In the genomic region with DNA sequence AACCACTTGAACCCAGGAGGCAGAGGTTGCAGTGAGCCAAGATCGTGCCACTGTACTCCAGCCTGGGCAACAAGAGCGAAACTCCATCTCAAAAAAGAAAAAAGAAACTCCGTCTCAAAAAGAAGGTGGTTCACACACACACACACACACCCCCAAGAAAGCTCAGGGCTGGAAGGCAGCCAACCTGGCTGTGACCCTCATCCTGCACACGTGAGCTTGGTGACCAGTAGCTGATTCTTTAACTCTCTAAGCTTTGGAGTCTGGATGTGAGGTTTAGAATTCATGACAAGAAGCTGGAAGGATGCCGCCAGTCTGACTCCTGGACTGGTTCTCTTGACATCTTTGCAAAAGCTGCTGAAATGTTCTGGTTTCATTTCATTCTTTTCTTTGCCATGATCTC, we compare ENCODE assay signal across 21 cellular contexts. TPM values are rescaled to one million over a fixed set of nuclear protein-coding genes. Genes with fewer than 3 reads are reported as not detected.
DNase-seq lines count a peak whose midpoint lies in the region; ATAC-seq and TF ChIP-seq lines count a peak whose summit lies in the region.
"Had no signal": no experiment of that assay in that cellular context is flagged by ENCODE, and none has a peak within 500 bp of the region (broad histone marks: within the 10 kb centered on the region; RNA-seq: fewer than 3 reads in every experiment).

No MANE protein-coding gene starts in this region.

- H3K36me3 ChIP-seq in GM23338 (ENCODE audit: insufficient read depth): no peaks in the 10 kb centered on the region
- H3K36me3 ChIP-seq in stomach: peaks cover 0 to 48% (median 42%) of the 10 kb centered on the region in 4 donors

- ATAC-seq in activated CD8-positive, alpha-beta T cell treated with anti-CD3 and anti-CD28 coated beads, Interleukin-2, amount 10 ng/mL, durations not matched to agents 7 days and 5 days: no peak
- no peak for ATAC-seq in activated CD8-positive, alpha-beta T cell treated with anti-CD3 and anti-CD28 coated beads for 36 hours
- ATAC-seq in sciatic nerve (no peak), GM23338 (no peak)
- ATAC-seq: body of pancreas, lower lobe of right lung had no signal

- no peaks in the 10 kb centered on the region for H3K9me2 ChIP-seq in GM23338 (ENCODE audit: insufficient read depth)

- H3K4me2 ChIP-seq in GM23338: no peak overlapping the region

- CTCF ChIA-PET in activated CD8-positive, alpha-beta T cell treated with anti-CD3 and anti-CD28 coated beads, Interleukin-2, amount 10 ng/mL, durations not matched to agents 7 days and 5 days (lab: Charles Lee): interaction anchor here (1.4 to 3.6 kb wide), 2 partner anchors 9 to 10 kb away, joined by 5 to 16 read pairs; no protein-coding TSS in a partner anchor
- CTCF ChIA-PET in activated CD8-positive, alpha-beta T cell treated with anti-CD3 and anti-CD28 coated beads for 36 hours (lab: Charles Lee): interaction anchor here (6.6 kb wide), 1 partner anchor 10 kb away, joined by 51 read pairs; no protein-coding TSS in a partner anchor
- CTCF ChIA-PET in RWPE1 (lab: Yijun Ruan, JAX): interaction anchor here (0.8 kb wide), 1 partner anchor 10 kb away, joined by 4 read pairs; no protein-coding TSS in a partner anchor

- peaks cover 11% of the 10 kb centered on the region for H3K79me2 ChIP-seq in GM23338 (replicated peaks; ENCODE audit: insufficient read depth)

- POLR2A ChIA-PET in activated CD8-positive, alpha-beta T cell treated with anti-CD3 and anti-CD28 coated beads, Interleukin-2, amount 10 ng/mL, durations not matched to agents 7 days and 5 days (lab: Charles Lee): interaction anchor here (0.7 kb wide), 1 partner anchor 122 kb away, joined by 4 read pairs; no protein-coding TSS in a partner anchor
- POLR2A ChIA-PET in activated CD8-positive, alpha-beta T cell treated with anti-CD3 and anti-CD28 coated beads for 36 hours (lab: Charles Lee): interaction anchor here (0.6 to 1.2 kb wide), 4 partner anchors 62 to 241 kb away, joined by 3 to 5 read pairs (median 3); no protein-coding TSS in a partner anchor
- POLR2A ChIA-PET in RWPE1 (lab: Yijun Ruan, JAX; ENCODE audit: low non-redundant PET): interaction anchor here (0.6 kb wide), 1 partner anchor 58 kb away, joined by 3 read pairs; no protein-coding TSS in a partner anchor

- no peak for DNase-seq in activated CD8-positive, alpha-beta T cell treated with anti-CD3 and anti-CD28 coated beads, Interleukin-2, amount 10 ng/mL, durations not matched to agents 7 days and 5 days
- no peak for DNase-seq in activated CD8-positive, alpha-beta T cell treated with anti-CD3 and anti-CD28 coated beads for 36 hours
- DNase-seq in RWPE1 (ENCODE audit: low spot score) (no peak), epidermal melanocyte (ENCODE audit: insufficient read length, low spot score) (peak; percentile 5), sciatic nerve (ENCODE audit: low spot score) (peak; percentile 62), NCI-H146 (lab: John Stamatoyannopoulos, UW) (no peak), GM23338 (ENCODE audit: low spot score) (no peak), stomach (no peak)
- DNase-seq: activated CD4-positive, alpha-beta T cell treated with anti-CD3 and anti-CD28 coated beads for 4 hours; activated CD8-positive, alpha-beta memory T cell treated with anti-CD3 and anti-CD28 coated beads, Interleukin-2, amount 50 U/mL, for 48 hours; activated naive CD4-positive, alpha-beta T cell treated with anti-CD3 and anti-CD28 coated beads, Interleukin-2, amount 10 ng/mL, durations not matched to agents 7 days and 5 days; body of pancreas; C1 segment of cervical spinal cord; lower lobe of right lung; NCI-H1694 treated with DMSO at 0.1 percent for 48 hours; NCI-H345; RPMI8226; upper lobe of left lung had no signal

- H3K9me3 ChIP-seq in stomach: no peaks in the 10 kb centered on the region
- H3K9me3 ChIP-seq: body of pancreas, lower lobe of right lung, upper lobe of left lung had no signal

- no peaks in the 10 kb centered on the region for H3K9me3 Mint-ChIP-seq in activated CD8-positive, alpha-beta T cell treated with anti-CD3 and anti-CD28 coated beads, Interleukin-2, amount 10 ng/mL, durations not matched to agents 7 days and 5 days (ENCODE audit: insufficient read depth)
- H3K9me3 Mint-ChIP-seq in activated CD8-positive, alpha-beta T cell treated with anti-CD3 and anti-CD28 coated beads for 36 hours: no peaks in the 10 kb centered on the region
- no peaks in the 10 kb centered on the region; the same call in 2 of the 3 replicates for H3K9me3 Mint-ChIP-seq in GM23338
- H3K9me3 Mint-ChIP-seq: activated naive CD4-positive, alpha-beta T cell treated with anti-CD3 and anti-CD28 coated beads, Interleukin-2, amount 10 ng/mL, durations not matched to agents 7 days and 5 days; stimulated activated naive CD8-positive, alpha-beta T cell treated with anti-CD3 and anti-CD28 coated beads, Interleukin-15, Interleukin-2, amounts not matched to agents 100 ng/mL and 50 ng/mL, for 24 hours had no signal

- no peak for TF ChIP-seq EP300 in stomach (IDR thresholded peaks at IDR 0.05)

- H4K20me1 ChIP-seq in GM23338 (replicated peaks; ENCODE audit: insufficient read depth): peaks cover 7% of the 10 kb centered on the region; the same call in 1 of the 2 replicates

- no peak for TF ChIP-seq CTCF in activated CD8-positive, alpha-beta T cell treated with anti-CD3 and anti-CD28 coated beads for 36 hours (IDR thresholded peaks at IDR 0.05)
- TF ChIP-seq CTCF in RWPE1 (conservative IDR thresholded peaks at IDR 0.05; ENCODE audit: low read depth) (no peak), GM23338 (conservative IDR thresholded peaks at IDR 0.05; ENCODE audit: low read depth in 2 of 2) (no peak), stomach (IDR thresholded peaks at IDR 0.05) (no peak)

- H3K4me3 ChIP-seq in GM23338: no peak overlapping the region
- no peak overlapping the region for H3K4me3 ChIP-seq in stomach
- H3K4me3 ChIP-seq: body of pancreas, coronary artery, lower lobe of right lung, upper lobe of left lung had no signal

- peak overlapping the region; percentile 98 for H3K27ac ChIP-seq in RWPE1
- no peak overlapping the region for H3K27ac ChIP-seq in GM23338 (ENCODE audit: low read depth)
- H3K27ac ChIP-seq in stomach: no peak overlapping the region
- H3K27ac ChIP-seq: body of pancreas, coronary artery, lower lobe of right lung, upper lobe of left lung had no signal

- 84 to 92% (median 85%) methylated on average over 5 of the region's 5 CpGs for WGBS in stomach, 5 donors

- H3K4me1 ChIP-seq in GM23338 (ENCODE audit: insufficient read depth) (peaks cover 9% of the 10 kb centered on the region; the same call in 1 of the 2 replicates), stomach (peaks cover 28 to 36% (median 33%) of the 10 kb centered on the region in 4 donors)

- intact Hi-C loops in activated CD8-positive, alpha-beta T cell treated with anti-CD3 and anti-CD28 coated beads for 36 hours (cut with micrococcal nuclease): no loop called here
- intact Hi-C loops in sciatic nerve (cut with DNase I) (no loop called here), stomach (cut with DNase I; ENCODE audit: low total_unique reads) (no loop called here)

- no peak overlapping the region for H2AFZ ChIP-seq in GM23338

- H3K27me3 ChIP-seq in GM23338 (ENCODE audit: insufficient read depth) (peaks cover 8% of the 10 kb centered on the region; the same call in 1 of the 2 replicates), stomach (no peaks in the 10 kb centered on the region)
- H3K27me3 ChIP-seq: body of pancreas, upper lobe of left lung had no signal

- H3K4me1 Mint-ChIP-seq in activated CD8-positive, alpha-beta T cell treated with anti-CD3 and anti-CD28 coated beads, Interleukin-2, amount 10 ng/mL, durations not matched to agents 7 days and 5 days (ENCODE audit: low read depth): peaks cover 25% of the 10 kb centered on the region
- H3K4me1 Mint-ChIP-seq in activated CD8-positive, alpha-beta T cell treated with anti-CD3 and anti-CD28 coated beads for 36 hours (ENCODE audit: low read depth): peaks cover 15% of the 10 kb centered on the region
- H3K4me1 Mint-ChIP-seq in GM23338: peaks cover 13% of the 10 kb centered on the region

- no peak overlapping the region for H3K27ac Mint-ChIP-seq in activated CD8-positive, alpha-beta T cell treated with anti-CD3 and anti-CD28 coated beads, Interleukin-2, amount 10 ng/mL, durations not matched to agents 7 days and 5 days
- no peak overlapping the region for H3K27ac Mint-ChIP-seq in activated CD8-positive, alpha-beta T cell treated with anti-CD3 and anti-CD28 coated beads for 36 hours
- no peak overlapping the region for H3K27ac Mint-ChIP-seq in GM23338
- H3K27ac Mint-ChIP-seq: progenitor cell of endocrine pancreas had no signal

- peaks cover 19% of the 10 kb centered on the region for H3F3A ChIP-seq in GM23338 (replicated peaks; ENCODE audit: low read depth)

- H3K4me3 Mint-ChIP-seq in activated CD8-positive, alpha-beta T cell treated with anti-CD3 and anti-CD28 coated beads, Interleukin-2, amount 10 ng/mL, durations not matched to agents 7 days and 5 days: peak overlapping the region; percentile 25
- no peak overlapping the region for H3K4me3 Mint-ChIP-seq in activated CD8-positive, alpha-beta T cell treated with anti-CD3 and anti-CD28 coated beads for 36 hours
- H3K4me3 Mint-ChIP-seq in GM23338: no peak overlapping the region

- peaks cover 23% of the 10 kb centered on the region for H3K36me3 Mint-ChIP-seq in activated CD8-positive, alpha-beta T cell treated with anti-CD3 and anti-CD28 coated beads, Interleukin-2, amount 10 ng/mL, durations not matched to agents 7 days and 5 days (ENCODE audit: low read depth)
- peaks cover 34% of the 10 kb centered on the region for H3K36me3 Mint-ChIP-seq in activated CD8-positive, alpha-beta T cell treated with anti-CD3 and anti-CD28 coated beads for 36 hours (ENCODE audit: low read depth)
- peaks cover 16% of the 10 kb centered on the region for H3K36me3 Mint-ChIP-seq in GM23338 (ENCODE audit: low read depth)

- no peak for TF ChIP-seq POLR2A in stomach (IDR thresholded peaks at IDR 0.05)

- no peaks in the 10 kb centered on the region for H3K27me3 Mint-ChIP-seq in activated CD8-positive, alpha-beta T cell treated with anti-CD3 and anti-CD28 coated beads, Interleukin-2, amount 10 ng/mL, durations not matched to agents 7 days and 5 days (ENCODE audit: low read depth)
- H3K27me3 Mint-ChIP-seq in activated CD8-positive, alpha-beta T cell treated with anti-CD3 and anti-CD28 coated beads for 36 hours: no peaks in the 10 kb centered on the region
- peaks cover 11% of the 10 kb centered on the region for H3K27me3 Mint-ChIP-seq in GM23338 (ENCODE audit: insufficient read depth, low read depth, poor library complexity)
- H3K27me3 Mint-ChIP-seq: progenitor cell of endocrine pancreas; stimulated activated naive CD8-positive, alpha-beta T cell treated with anti-CD3 and anti-CD28 coated beads, Interleukin-15, Interleukin-2, amounts not matched to agents 100 ng/mL and 50 ng/mL, for 24 hours had no signal

RNA-seq across cellular contexts. Expression of gene RNH1, which starts 1.9 kb away (rescaled TPM):
- 100 to 1,000 TPM; 104 to 105 TPM for total RNA-seq in activated CD8-positive, alpha-beta T cell treated with anti-CD3 and anti-CD28 coated beads, Interleukin-2, amount 10 ng/mL, durations not matched to agents 7 days and 5 days
- total RNA-seq in activated CD8-positive, alpha-beta T cell treated with anti-CD3 and anti-CD28 coated beads for 36 hours: 100 to 1,000 TPM; 105 to 110 TPM
- total RNA-seq in sciatic nerve: 134 TPM
- 50.4 and 56.3 TPM in 2 replicates for total RNA-seq in GM23338 (2014; rRNA removed; shearing (Covaris generic))
- polyA plus RNA-seq in GM23338 (2016; fragmentation: Nextera tagmentation; extraction: Ambion mirVana): 32.3 and 33.3 TPM in 2 replicates
- 100 to 1,000 TPM in 4 of 5 donors, 10 to 100 TPM in 1; 61.3 to 260 (median 137) TPM for total RNA-seq in stomach
- polyA plus RNA-seq in stomach: 100 to 1,000 TPM in 2 of 3 donors, 10 to 100 TPM in 1; 95.3 to 149 (median 106) TPM

RNA-seq across cellular contexts. Expression of gene HRAS, which starts 26.4 kb away (rescaled TPM):
- 10 to 100 TPM; 58.7 to 68.9 TPM for total RNA-seq in activated CD8-positive, alpha-beta T cell treated with anti-CD3 and anti-CD28 coated beads, Interleukin-2, amount 10 ng/mL, durations not matched to agents 7 days and 5 days
- total RNA-seq in activated CD8-positive, alpha-beta T cell treated with anti-CD3 and anti-CD28 coated beads for 36 hours: 10 to 100 TPM; 30.4 to 34.6 TPM
- 45.2 TPM for total RNA-seq in sciatic nerve
- total RNA-seq in GM23338 (2014; rRNA removed; shearing (Covaris generic)): 28.7 and 37.9 TPM in 2 replicates
- polyA plus RNA-seq in GM23338 (2016; fragmentation: Nextera tagmentation; extraction: Ambion mirVana): 46.3 and 48.7 TPM in 2 replicates
- 10 to 100 TPM; 14.2 to 87.5 (median 21.6) TPM for total RNA-seq in stomach
- polyA plus RNA-seq in stomach: 100 to 1,000 TPM; 108 to 181 (median 131) TPM

RNA-seq across cellular contexts. Expression of gene LRRC56, which starts 28.4 kb away (rescaled TPM):
- 1 to 10 TPM; 1.9 to 2.2 TPM for total RNA-seq in activated CD8-positive, alpha-beta T cell treated with anti-CD3 and anti-CD28 coated beads, Interleukin-2, amount 10 ng/mL, durations not matched to agents 7 days and 5 days
- total RNA-seq in activated CD8-positive, alpha-beta T cell treated with anti-CD3 and anti-CD28 coated beads for 36 hours: under 1 TPM; 0.67 to 0.99 TPM
- total RNA-seq in sciatic nerve (1.4 TPM), stomach (1 to 10 TPM in 3 of 5 donors, under 1 TPM in 1, not detected in 1; 0.18 to 8.1 (median 3.3) TPM)
- 0.54 and 0.87 TPM in 2 replicates for total RNA-seq in GM23338 (2014; rRNA removed; shearing (Covaris generic))
- polyA plus RNA-seq in GM23338 (2016; fragmentation: Nextera tagmentation; extraction: Ambion mirVana) (0.52 and 0.73 TPM in 2 replicates), stomach (1 to 10 TPM; 2.1 to 2.9 (median 2.9) TPM)

RNA-seq across cellular contexts. Expression of gene LMNTD2, which starts 51.6 kb away (rescaled TPM):
- total RNA-seq in activated CD8-positive, alpha-beta T cell treated with anti-CD3 and anti-CD28 coated beads, Interleukin-2, amount 10 ng/mL, durations not matched to agents 7 days and 5 days: under 1 TPM; 0.34 to 0.81 TPM
- total RNA-seq in activated CD8-positive, alpha-beta T cell treated with anti-CD3 and anti-CD28 coated beads for 36 hours: 1 to 10 TPM in 1 of 2 experiments, under 1 TPM in 1; 0.88 to 1.3 TPM
- 1.3 TPM for total RNA-seq in sciatic nerve
- total RNA-seq in GM23338 (2014; rRNA removed; shearing (Covaris generic)): 1.3 and 1.8 TPM in 2 replicates
- polyA plus RNA-seq in GM23338 (2016; fragmentation: Nextera tagmentation; extraction: Ambion mirVana): 1.9 and 2.1 TPM in 2 replicates
- 10 to 100 TPM in 3 of 5 donors, 1 to 10 TPM in 1, under 1 TPM in 1; 0.55 to 92.7 (median 12.8) TPM for total RNA-seq in stomach
- polyA plus RNA-seq in stomach: 1 to 10 TPM; 6.3 to 9.2 (median 7.2) TPM

RNA-seq across cellular contexts. Expression of gene RASSF7, which starts 51.8 kb away (rescaled TPM):
- 10 to 100 TPM; 32.2 to 36.1 TPM for total RNA-seq in activated CD8-positive, alpha-beta T cell treated with anti-CD3 and anti-CD28 coated beads, Interleukin-2, amount 10 ng/mL, durations not matched to agents 7 days and 5 days
- total RNA-seq in activated CD8-positive, alpha-beta T cell treated with anti-CD3 and anti-CD28 coated beads for 36 hours: 10 to 100 TPM; 16.8 to 17.3 TPM
- total RNA-seq in sciatic nerve (7.5 TPM), stomach (100 to 1,000 TPM in 2 of 5 donors, 10 to 100 TPM in 3; 16.7 to 330 (median 86.6) TPM)
- total RNA-seq in GM23338 (2014; rRNA removed; shearing (Covaris generic)): 59.1 and 64.8 TPM in 2 replicates
- polyA plus RNA-seq in GM23338 (2016; fragmentation: Nextera tagmentation; extraction: Ambion mirVana) (37.6 and 39.6 TPM in 2 replicates), stomach (100 to 1,000 TPM in 2 of 3 donors, 10 to 100 TPM in 1; 73.0 to 121 (median 103) TPM)

Comparison
In these comparisons a context has a peak if more than half of its experiments do, and no peak if none do; other contexts are left out.
1. DNase-seq: peak in epidermal melanocyte (single experiment) and sciatic nerve (single experiment); none in activated CD8-positive, alpha-beta T cell treated with anti-CD3 and anti-CD28 coated beads, Interleukin-2, amount 10 ng/mL, durations not matched to agents 7 days and 5 days (single experiment), activated CD8-positive, alpha-beta T cell treated with anti-CD3 and anti-CD28 coated beads for 36 hours (single experiment), RWPE1 (single experiment), NCI-H146 (single experiment), GM23338 (single experiment) and stomach (single experiment).